19 cellular contexts compared by ENCODE assay signal in the genomic region with DNA sequence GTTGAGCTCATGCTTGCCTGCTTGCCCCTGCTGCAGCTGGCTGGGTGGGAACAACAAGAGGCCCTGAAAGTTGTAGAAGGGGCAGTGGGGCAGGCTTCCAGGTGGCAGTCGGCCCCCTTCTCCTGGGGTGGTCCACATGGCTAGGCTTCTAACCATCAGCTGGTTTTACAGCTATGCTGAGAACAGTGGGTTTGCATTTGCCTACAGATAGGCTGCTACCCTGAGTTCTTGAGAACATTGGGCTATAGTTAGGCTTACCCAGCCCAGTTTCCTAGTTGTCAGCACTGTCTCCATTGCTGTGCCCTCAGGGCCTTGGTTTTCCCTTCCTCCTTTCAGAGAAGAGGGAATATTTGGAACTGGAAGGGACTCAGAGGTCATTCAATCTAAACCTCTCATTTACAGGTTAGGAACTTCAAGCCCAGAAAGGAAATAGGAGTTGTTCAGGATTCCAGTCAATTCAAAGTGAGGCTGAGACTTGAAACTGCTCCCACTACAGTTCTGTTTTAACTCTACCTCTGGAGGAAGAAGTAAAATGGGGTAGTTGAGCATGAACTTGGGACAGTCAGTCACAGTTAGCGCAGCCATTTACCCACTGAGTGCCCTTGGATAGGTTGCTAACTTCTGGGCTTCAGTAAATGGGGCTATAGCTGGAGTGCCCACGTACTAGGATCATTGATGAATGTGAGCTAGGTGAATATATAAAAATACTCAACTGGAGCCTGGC. TPM values are rescaled to one million over a fixed set of nuclear protein-coding genes. Genes with fewer than 3 reads are reported as not detected.
DNase-seq lines count a peak whose midpoint lies in the region; ATAC-seq and TF ChIP-seq lines count a peak whose summit lies in the region.
"Had no signal": no experiment of that assay in that cellular context is flagged by ENCODE, and none has a peak within 500 bp of the region (broad histone marks: within the 10 kb centered on the region; RNA-seq: fewer than 3 reads in every experiment).

No MANE protein-coding gene starts in this region.

- H3K4me3 Mint-ChIP-seq in activated T-cell treated with anti-CD3 and anti-CD28 coated beads, Interleukin-2, amount 50 U/mL, for 24 hours, result peak overlapping the region; percentile 6

- no peak for TF ChIP-seq CTCF in neutrophil (IDR thresholded peaks at IDR 0.05)

- ATAC-seq in HG02852 (IDR thresholded peaks at IDR 0.05; ENCODE audit: unreplicated experiment), result peak; percentile 29
- peak; percentile 39 to 61 for ATAC-seq in activated naive CD4-positive, alpha-beta T cell treated with anti-CD3 and anti-CD28 coated beads, Interleukin-2, amount 50 U/mL, for 72 hours
- ATAC-seq: Panc1 had no signal

- H3K9me3 Mint-ChIP-seq in activated T-cell treated with anti-CD3 and anti-CD28 coated beads, Interleukin-2, amount 50 U/mL, for 24 hours, result no peaks in the 10 kb centered on the region
- no peaks in the 10 kb centered on the region for H3K9me3 Mint-ChIP-seq in activated naive CD4-positive, alpha-beta T cell treated with anti-CD3 and anti-CD28 coated beads, Interleukin-2, amount 50 U/mL, for 72 hours

- no peaks in the 10 kb centered on the region for H3K9me3 ChIP-seq in neutrophil
- H3K9me3 ChIP-seq: HAP-1, stomach had no signal

- intact Hi-C loops in head of caudate nucleus (cut with DNase I), result no loop called here

- H3K36me3 Mint-ChIP-seq in activated T-cell treated with anti-CD3 and anti-CD28 coated beads, Interleukin-2, amount 50 U/mL, for 24 hours (ENCODE audit: low read depth), result peaks cover 63% of the 10 kb centered on the region
- peaks cover under 1% of the 10 kb centered on the region in 2 donors for H3K36me3 Mint-ChIP-seq in activated naive CD4-positive, alpha-beta T cell treated with anti-CD3 and anti-CD28 coated beads, Interleukin-2, amount 50 U/mL, for 72 hours

- H3K4me3 ChIP-seq in neutrophil (ENCODE audit: low read depth in 1 of 2, low read length in 1 of 2), result no peak overlapping the region
- H3K4me3 ChIP-seq: HAP-1, stomach had no signal

- H3K36me3 ChIP-seq in neutrophil, result no peaks in the 10 kb centered on the region
- H3K36me3 ChIP-seq: stomach had no signal

- peaks cover 91% of the 10 kb centered on the region for H3K4me1 Mint-ChIP-seq in activated T-cell treated with anti-CD3 and anti-CD28 coated beads, Interleukin-2, amount 50 U/mL, for 24 hours (ENCODE audit: low read depth)

- H3K4me1 ChIP-seq in neutrophil (ENCODE audit: control insufficient read depth in 1 of 2, insufficient read depth in 1 of 2, low read depth in 1 of 2, low read length in 1 of 2), result peaks cover 19 to 27% of the 10 kb centered on the region in 2 experiments

- H3K27ac ChIP-seq in neutrophil, result peak overlapping the region; percentile 19
- H3K27ac ChIP-seq: stomach had no signal

- DNase-seq in activated T-cell treated with anti-CD3 and anti-CD28 coated beads, Interleukin-2, amount 50 U/mL, for 24 hours, result no peak
- DNase-seq in activated T-cell treated with anti-CD3 and anti-CD28 coated beads for 4 hours (no peak), head of caudate nucleus (no peak), Kasumi-1 (lab: John Stamatoyannopoulos, UW) (no peak), SW480 (ENCODE audit: low spot score) (no peak)
- no peak for DNase-seq in activated naive CD4-positive, alpha-beta T cell treated with anti-CD3 and anti-CD28 coated beads, Interleukin-2, amount 50 U/mL, for 72 hours (ENCODE audit: low spot score in 2 of 2)
- DNase-seq: cerebellar nuclear complex, DMS 273 treated with DMSO at 0.1 percent for 48 hours, foreskin melanocyte, KG1, mesenchymal stem cell, NCI-H187 treated with DMSO at 0.1 percent for 48 hours, NCI-H526, stomach, T-helper 1 cell had no signal

- H3K27ac Mint-ChIP-seq in activated T-cell treated with anti-CD3 and anti-CD28 coated beads, Interleukin-2, amount 50 U/mL, for 24 hours, result peak overlapping the region; percentile 78
- H3K27ac Mint-ChIP-seq in activated naive CD4-positive, alpha-beta T cell treated with anti-CD3 and anti-CD28 coated beads, Interleukin-2, amount 50 U/mL, for 72 hours, result peak overlapping the region; percentile 4 to 28

- no peaks in the 10 kb centered on the region for H3K27me3 ChIP-seq in neutrophil
- H3K27me3 ChIP-seq: stomach had no signal

- no peaks in the 10 kb centered on the region for H3K27me3 Mint-ChIP-seq in activated T-cell treated with anti-CD3 and anti-CD28 coated beads, Interleukin-2, amount 50 U/mL, for 24 hours

RNA-seq across cellular contexts. Expression of gene LARP1, which starts 11.5 kb away (rescaled TPM):
- 100 to 1,000 TPM; 172 to 231 TPM for total RNA-seq in activated naive CD4-positive, alpha-beta T cell treated with anti-CD3 and anti-CD28 coated beads, Interleukin-2, amount 50 U/mL, for 72 hours
